In genomic region chr5:96537386-96537785, GRCh38 we compare ENCODE assay signal across 12 cellular contexts.
DNase-seq lines count a peak whose midpoint lies in the region; ATAC-seq and TF ChIP-seq lines count a peak whose summit lies in the region.
"Had no signal": no experiment of that assay in that cellular context is flagged by ENCODE, and none has a peak within 500 bp of the region (broad histone marks: within the 10 kb centered on the region; RNA-seq: fewer than 3 reads in every experiment).

No MANE protein-coding gene starts in this region.

- WGBS in hepatocyte (ENCODE audit: low lambda C conversion rate, missing lambda C conversion rate): 81% methylated on average over 3 of the region's 3 CpGs
- WGBS in endodermal cell (ENCODE audit: insufficient coverage in 1 of 2, insufficient read length in 1 of 2), 2 experiments: 98 to 100% methylated on average over 2 to 3 of the region's 3 CpGs

- H3K27me3 Mint-ChIP-seq in endodermal cell (ENCODE audit: insufficient read depth): no peaks in the 10 kb centered on the region
- H3K27me3 Mint-ChIP-seq: stimulated activated naive B cell treated with anti-CD40 and anti-IgM and Interleukin-4, amounts not matched to agents 10 μg/mL and 1 μg/mL and 100 μg/mL, for 72 hours had no signal

- no peaks in the 10 kb centered on the region for H3K36me3 Mint-ChIP-seq in endodermal cell (ENCODE audit: low read depth)

- H3K27me3 ChIP-seq in RWPE2 (ENCODE audit: insufficient read depth, poor library complexity, severe bottlenecking) (no peaks in the 10 kb centered on the region), hepatocyte (no peaks in the 10 kb centered on the region), endodermal cell (ENCODE audit: control insufficient read depth, insufficient read depth, low read length, poor library complexity, severe bottlenecking) (no peaks in the 10 kb centered on the region)

- H3K79me2 ChIP-seq in hepatocyte: no peaks in the 10 kb centered on the region

- H3K27ac ChIP-seq in RWPE2 (ENCODE audit: poor library complexity, severe bottlenecking): peak overlapping the region; percentile 42
- no peak overlapping the region for H3K27ac ChIP-seq in hepatocyte
- H3K27ac ChIP-seq in endodermal cell (ENCODE audit: low read depth, low read length): no peak overlapping the region

- H3K9ac ChIP-seq in endodermal cell (ENCODE audit: extremely low read depth, low read length, poor library complexity, severe bottlenecking): no peak overlapping the region

- no peak overlapping the region for H3K4me2 ChIP-seq in hepatocyte

- H3K9me3 Mint-ChIP-seq in endodermal cell: no peaks in the 10 kb centered on the region
- H3K9me3 Mint-ChIP-seq: dendritic cell treated with granulocyte-macrophage colony-stimulating factor and Interleukin-4, amounts not matched to agents 40 ng/mL and 50 ng/mL, for 4 days; stimulated activated naive B cell treated with anti-CD40 and anti-IgM and Interleukin-4, amounts not matched to agents 10 μg/mL and 1 μg/mL and 100 μg/mL, for 72 hours had no signal

- no peaks in the 10 kb centered on the region for H4K20me1 ChIP-seq in hepatocyte (ENCODE audit: insufficient read depth, poor library complexity, severe bottlenecking)

- H3K9me3 ChIP-seq in RWPE2 (ENCODE audit: severe bottlenecking) (no peaks in the 10 kb centered on the region), hepatocyte (ENCODE audit: low read depth) (no peaks in the 10 kb centered on the region), endodermal cell (ENCODE audit: control insufficient read depth, low read length) (no peaks in the 10 kb centered on the region)

- peaks cover 22% of the 10 kb centered on the region for H3K4me1 ChIP-seq in RWPE2 (ENCODE audit: insufficient read depth, poor library complexity, severe bottlenecking)
- no peaks in the 10 kb centered on the region for H3K4me1 ChIP-seq in hepatocyte (ENCODE audit: insufficient read depth)
- no peaks in the 10 kb centered on the region for H3K4me1 ChIP-seq in endodermal cell (ENCODE audit: control insufficient read depth, insufficient read depth, low read length)

- H3K36me3 ChIP-seq in RWPE2 (ENCODE audit: low read depth) (no peaks in the 10 kb centered on the region), hepatocyte (replicated peaks; ENCODE audit: insufficient read depth, low read depth) (no peaks in the 10 kb centered on the region), endodermal cell (ENCODE audit: control insufficient read depth, insufficient read depth, low read length) (no peaks in the 10 kb centered on the region)

- H3K4me3 ChIP-seq in RWPE2 (ENCODE audit: severe bottlenecking) (no peak overlapping the region), epithelial cell of esophagus (ENCODE audit: low read length) (no peak overlapping the region), hepatocyte (no peak overlapping the region), endodermal cell (ENCODE audit: low read length) (no peak overlapping the region)

- peak; percentile 12 for DNase-seq in stimulated activated CD4-positive, alpha-beta T cell treated with anti-CD3 and anti-CD28 coated beads, Interleukin-4, amount 100 ng/mL, for 24 hours
- no peak for DNase-seq in stimulated activated CD4-positive, alpha-beta T cell treated with anti-CD3 and anti-CD28 coated beads, Interleukin-15, amount 100 ng/mL, for 24 hours
- DNase-seq in RWPE2 (ENCODE audit: low spot score): no peak
- peak; percentile 46 for DNase-seq in epithelial cell of esophagus (ENCODE audit: low read depth)
- DNase-seq in hepatocyte (ENCODE audit: low spot score): no peak
- no peak for DNase-seq in NCI-H2107 treated with DMSO at 0.1 percent for 48 hours (lab: John Stamatoyannopoulos, UW; ENCODE audit: unreplicated experiment)
- DNase-seq in endodermal cell: no peak
- DNase-seq: nephron progenitor cell; stimulated activated naive B cell treated with anti-CD40 and anti-IgM and Interleukin-4, amounts not matched to agents 10 μg/mL and 1 μg/mL and 100 μg/mL, for 72 hours had no signal

- ATAC-seq in RWPE2 (ENCODE audit: low read depth): peak; percentile 86
- ATAC-seq in HG03039 (IDR thresholded peaks at IDR 0.05; ENCODE audit: unreplicated experiment): no peak
- ATAC-seq: Panc1 had no signal

- H2AFZ ChIP-seq in hepatocyte: no peak overlapping the region

- no peak overlapping the region for H3K4me3 Mint-ChIP-seq in endodermal cell
- H3K4me3 Mint-ChIP-seq: dendritic cell treated with granulocyte-macrophage colony-stimulating factor and Interleukin-4, amounts not matched to agents 40 ng/mL and 50 ng/mL, for 4 days; nephron progenitor cell; stimulated activated naive B cell treated with anti-CD40 and anti-IgM and Interleukin-4, amounts not matched to agents 10 μg/mL and 1 μg/mL and 100 μg/mL, for 72 hours had no signal

- H3K27ac Mint-ChIP-seq in endodermal cell: no peak overlapping the region
- H3K27ac Mint-ChIP-seq: dendritic cell treated with granulocyte-macrophage colony-stimulating factor and Interleukin-4, amounts not matched to agents 40 ng/mL and 50 ng/mL, for 4 days; nephron progenitor cell; stimulated activated naive B cell treated with anti-CD40 and anti-IgM and Interleukin-4, amounts not matched to agents 10 μg/mL and 1 μg/mL and 100 μg/mL, for 72 hours had no signal

- no peaks in the 10 kb centered on the region for H3K4me1 Mint-ChIP-seq in endodermal cell
- H3K4me1 Mint-ChIP-seq: nephron progenitor cell; stimulated activated naive B cell treated with anti-CD40 and anti-IgM and Interleukin-4, amounts not matched to agents 10 μg/mL and 1 μg/mL and 100 μg/mL, for 72 hours had no signal

- H3K9me2 ChIP-seq in hepatocyte (replicated peaks; ENCODE audit: insufficient read depth): no peaks in the 10 kb centered on the region

- no peak for TF ChIP-seq CTCF in RWPE2 (IDR thresholded peaks at IDR 0.05; ENCODE audit: poor library complexity, severe bottlenecking)
- TF ChIP-seq CTCF in epithelial cell of esophagus (IDR thresholded peaks at IDR 0.05; ENCODE audit: insufficient read depth, low read depth, low read length, missing control alignments): no peak
- TF ChIP-seq CTCF in hepatocyte (IDR thresholded peaks at IDR 0.05; ENCODE audit: poor library complexity): no peak
- no peak for TF ChIP-seq CTCF in endodermal cell (conservative IDR thresholded peaks at IDR 0.05)

Comparison
In these comparisons a context has a peak if more than half of its experiments do, and no peak if none do; other contexts are left out.
1. DNase-seq: peak in stimulated activated CD4-positive, alpha-beta T cell treated with anti-CD3 and anti-CD28 coated beads, Interleukin-4, amount 100 ng/mL, for 24 hours (single experiment) and epithelial cell of esophagus (single experiment); none in stimulated activated CD4-positive, alpha-beta T cell treated with anti-CD3 and anti-CD28 coated beads, Interleukin-15, amount 100 ng/mL, for 24 hours (single experiment), RWPE2 (single experiment), hepatocyte (single experiment), NCI-H2107 treated with DMSO at 0.1 percent for 48 hours (single experiment) and endodermal cell (single experiment).